ENCODE assay signal across 8 cellular contexts in the genomic region with DNA sequence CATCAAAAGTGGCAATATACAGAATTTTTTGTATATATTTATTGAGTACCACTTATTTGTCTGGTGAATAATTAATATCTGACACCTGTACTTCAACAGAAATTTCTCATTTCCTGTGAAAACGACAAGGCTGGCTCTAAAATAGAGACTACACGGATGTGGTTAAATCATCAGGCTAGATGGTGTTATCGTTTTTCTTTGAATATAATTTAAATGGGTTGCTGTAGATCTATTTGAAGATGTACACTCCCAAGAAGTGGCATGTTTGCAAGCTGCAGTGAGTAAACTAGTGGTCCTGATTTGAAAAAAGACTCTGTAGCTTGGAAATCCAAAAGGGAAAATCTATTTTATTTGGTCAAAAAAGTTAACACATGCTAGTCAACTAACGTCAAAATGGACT. TPM values are rescaled to one million over a fixed set of nuclear protein-coding genes. Genes with fewer than 3 reads are reported as not detected.
DNase-seq lines count a peak whose midpoint lies in the region; ATAC-seq and TF ChIP-seq lines count a peak whose summit lies in the region.

No MANE protein-coding gene starts in this region.

- TF ChIP-seq CTCF in Loucy (conservative IDR thresholded peaks at IDR 0.05; ENCODE audit: low read length), result no peak
- no peak for TF ChIP-seq CTCF in SK-N-SH (IDR thresholded peaks at IDR 0.05)
- TF ChIP-seq CTCF in lower leg skin (IDR thresholded peaks at IDR 0.05), result no peak

- peak in 6 of 9 donors; percentile 14 to 47 (median 32) for DNase-seq in naive thymus-derived CD4-positive, alpha-beta T cell
- DNase-seq in NCI-H2227 (lab: John Stamatoyannopoulos, UW; ENCODE audit: unreplicated experiment) (no peak), SK-N-SH (no peak), NCI-H1436 treated with DMSO at 0.1 percent for 48 hours (lab: John Stamatoyannopoulos, UW) (no peak), lower leg skin (ENCODE audit: low spot score in 2 of 2) (no peak)

- H3K27me3 Mint-ChIP-seq in naive thymus-derived CD4-positive, alpha-beta T cell, result no peaks in the 10 kb centered on the region

- peaks cover 6 to 35% (median 31%) of the 10 kb centered on the region in 5 donors for H3K36me3 Mint-ChIP-seq in naive thymus-derived CD4-positive, alpha-beta T cell

- H3K9ac ChIP-seq in Loucy (ENCODE audit: low read depth, low read length, poor library complexity, severe bottlenecking) (peak overlapping the region; percentile 68), SK-N-SH (no peak overlapping the region)

- peak overlapping the region; percentile 88 for H3K4me2 ChIP-seq in Loucy (ENCODE audit: low read depth, low read length, poor library complexity, severe bottlenecking)
- no peak overlapping the region for H3K4me2 ChIP-seq in SK-N-SH

- H3K4me3 Mint-ChIP-seq in naive thymus-derived CD4-positive, alpha-beta T cell, result peak overlapping the region in 8 of 10 donors; percentile 64 to 86 (median 78)

- H3K36me3 ChIP-seq in Loucy (ENCODE audit: insufficient read depth, low read length), result peaks cover 6% of the 10 kb centered on the region; the same call in 1 of the 2 replicates
- peaks cover 0 to 6% (median 0%) of the 10 kb centered on the region in 3 experiments for H3K36me3 ChIP-seq in naive thymus-derived CD4-positive, alpha-beta T cell (ENCODE audit: control insufficient read depth in 2 of 3, insufficient read depth in 3 of 3, low read length in 3 of 3)
- no peaks in the 10 kb centered on the region for H3K36me3 ChIP-seq in SK-N-SH (replicated peaks in 1 of 2; ENCODE audit: control insufficient read depth in 1 of 2, insufficient read depth in 2 of 2, low read length in 1 of 2)

- intact Hi-C loops in naive thymus-derived CD4-positive, alpha-beta T cell (cut with micrococcal nuclease), result loop anchor here (1.0 to 2.0 kb wide), 5 partner anchors 11 to 48 kb away; no protein-coding TSS in a partner anchor
- intact Hi-C loops in lower leg skin (cut with DNase I; ENCODE audit: low total_unique reads), result no loop called here

- WGBS in SK-N-SH (ENCODE audit: low lambda C conversion rate), result 7% methylated on average over 4 of the region's 4 CpGs
- WGBS in lower leg skin, 2 donors, result 60 to 64% methylated on average over 4 of the region's 4 CpGs

- H3F3A ChIP-seq in Loucy (ENCODE audit: low read depth), result no peaks in the 10 kb centered on the region
- H3F3A ChIP-seq in SK-N-SH (replicated peaks; ENCODE audit: insufficient read depth), result no peaks in the 10 kb centered on the region

- H3K4me1 ChIP-seq in Loucy (ENCODE audit: insufficient read depth, low read length, poor library complexity, severe bottlenecking) (peaks cover 60% of the 10 kb centered on the region), SK-N-SH (ENCODE audit: control insufficient read depth in 1 of 2, insufficient read depth in 2 of 2, low read depth in 1 of 2, low read length in 1 of 2) (no peaks in the 10 kb centered on the region)
- H3K4me1 ChIP-seq in naive thymus-derived CD4-positive, alpha-beta T cell (ENCODE audit: control insufficient read depth in 2 of 2, insufficient read depth in 2 of 2, low read length in 2 of 2), result peaks cover 26 to 34% of the 10 kb centered on the region in 2 donors

- POLR2A ChIA-PET in naive thymus-derived CD4-positive, alpha-beta T cell (lab: Charles Lee), result interaction anchor here (1.1 to 6.5 kb wide), 2 partner anchors 9 to 13 kb away, joined by 4 to 68 read pairs; a partner anchor contains a TSS
- POLR2A ChIA-PET in SK-N-SH (lab: Yijun Ruan, JAX), result no interaction called here

- H3K27me3 ChIP-seq in Loucy (ENCODE audit: insufficient read depth, low read length, poor library complexity, severe bottlenecking) (no peaks in the 10 kb centered on the region), SK-N-SH (ENCODE audit: insufficient read depth) (no peaks in the 10 kb centered on the region)
- H3K27me3 ChIP-seq in naive thymus-derived CD4-positive, alpha-beta T cell (ENCODE audit: control insufficient read depth in 2 of 2, insufficient read depth in 2 of 2, low read length in 2 of 2), result no peaks in the 10 kb centered on the region

- TF ChIP-seq RAD21 in SK-N-SH (IDR thresholded peaks at IDR 0.05; ENCODE audit: low read length), result no peak

- peaks cover 0 to 4% (median 0%) of the 10 kb centered on the region in 11 donors for H3K9me3 Mint-ChIP-seq in naive thymus-derived CD4-positive, alpha-beta T cell

- H3K9me3 ChIP-seq in Loucy (ENCODE audit: insufficient read depth, low read depth, low read length) (no peaks in the 10 kb centered on the region), SK-N-SH (no peaks in the 10 kb centered on the region)
- H3K9me3 ChIP-seq in naive thymus-derived CD4-positive, alpha-beta T cell (ENCODE audit: control insufficient read depth in 2 of 3, low read length in 3 of 3), result no peaks in the 10 kb centered on the region

- CTCF ChIA-PET in naive thymus-derived CD4-positive, alpha-beta T cell (lab: Charles Lee), result no interaction called here
- CTCF ChIA-PET in SK-N-SH (lab: Yijun Ruan, JAX), result no interaction called here

- H3K9me2 ChIP-seq in Loucy (replicated peaks; ENCODE audit: low read depth, low read length), result no peaks in the 10 kb centered on the region
- no peaks in the 10 kb centered on the region for H3K9me2 ChIP-seq in SK-N-SH

- ATAC-seq in GM18861 (IDR thresholded peaks at IDR 0.05; ENCODE audit: unreplicated experiment) (peak; percentile 55), HG02571 (IDR thresholded peaks at IDR 0.05; ENCODE audit: unreplicated experiment) (peak; percentile 44)
- ATAC-seq in naive thymus-derived CD4-positive, alpha-beta T cell, result peak; percentile 83

- H3K27ac ChIP-seq in naive thymus-derived CD4-positive, alpha-beta T cell (ENCODE audit: low read depth, low read length), result no peak overlapping the region
- H3K27ac ChIP-seq in SK-N-SH (ENCODE audit: low read depth in 2 of 2, low read length in 1 of 2), result no peak overlapping the region

- H4K20me1 ChIP-seq in Loucy (ENCODE audit: insufficient read depth, low read length, poor library complexity, severe bottlenecking) (no peaks in the 10 kb centered on the region), SK-N-SH (ENCODE audit: insufficient read depth) (no peaks in the 10 kb centered on the region)

- H3K4me3 ChIP-seq in Loucy (ENCODE audit: low read length, poor library complexity, severe bottlenecking), result peak overlapping the region; percentile 65
- H3K4me3 ChIP-seq in naive thymus-derived CD4-positive, alpha-beta T cell (ENCODE audit: low read length), result peak overlapping the region; percentile 10
- H3K4me3 ChIP-seq in SK-N-SH (ENCODE audit: low read depth in 2 of 2, low read length in 1 of 2), result no peak overlapping the region
- H3K4me3 ChIP-seq in lower leg skin (ENCODE audit: low read depth, poor library complexity, severe bottlenecking), result no peak overlapping the region

- no peak for TF ChIP-seq EP300 in SK-N-SH (IDR thresholded peaks at IDR 0.05; ENCODE audit: borderline replicate concordance in 1 of 2, low read depth in 1 of 2, low read length in 1 of 2)

- H2AFZ ChIP-seq in Loucy (ENCODE audit: low read length) (no peak overlapping the region), SK-N-SH (ENCODE audit: low read depth) (no peak overlapping the region)

- H3K79me2 ChIP-seq in Loucy (ENCODE audit: insufficient read depth, low read length) (peaks cover 83% of the 10 kb centered on the region), SK-N-SH (ENCODE audit: insufficient read depth) (no peaks in the 10 kb centered on the region)

- TF ChIP-seq POLR2A in lower leg skin (IDR thresholded peaks at IDR 0.05), result no peak

- peak overlapping the region; percentile 54 to 91 (median 77) for H3K27ac Mint-ChIP-seq in naive thymus-derived CD4-positive, alpha-beta T cell

- peaks cover 21 to 80% (median 68%) of the 10 kb centered on the region in 7 donors for H3K4me1 Mint-ChIP-seq in naive thymus-derived CD4-positive, alpha-beta T cell

TF ChIP-seq in SK-N-SH, 30 proteins besides CTCF, POLR2A, EP300 and RAD21 (continues in another document):
- TF ChIP-seq, protein P1, sequence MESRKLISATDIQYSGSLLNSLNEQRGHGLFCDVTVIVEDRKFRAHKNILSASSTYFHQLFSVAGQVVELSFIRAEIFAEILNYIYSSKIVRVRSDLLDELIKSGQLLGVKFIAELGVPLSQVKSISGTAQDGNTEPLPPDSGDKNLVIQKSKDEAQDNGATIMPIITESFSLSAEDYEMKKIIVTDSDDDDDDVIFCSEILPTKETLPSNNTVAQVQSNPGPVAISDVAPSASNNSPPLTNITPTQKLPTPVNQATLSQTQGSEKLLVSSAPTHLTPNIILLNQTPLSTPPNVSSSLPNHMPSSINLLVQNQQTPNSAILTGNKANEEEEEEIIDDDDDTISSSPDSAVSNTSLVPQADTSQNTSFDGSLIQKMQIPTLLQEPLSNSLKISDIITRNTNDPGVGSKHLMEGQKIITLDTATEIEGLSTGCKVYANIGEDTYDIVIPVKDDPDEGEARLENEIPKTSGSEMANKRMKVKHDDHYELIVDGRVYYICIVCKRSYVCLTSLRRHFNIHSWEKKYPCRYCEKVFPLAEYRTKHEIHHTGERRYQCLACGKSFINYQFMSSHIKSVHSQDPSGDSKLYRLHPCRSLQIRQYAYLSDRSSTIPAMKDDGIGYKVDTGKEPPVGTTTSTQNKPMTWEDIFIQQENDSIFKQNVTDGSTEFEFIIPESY (IDR thresholded peaks at IDR 0.05; ENCODE audit: borderline replicate concordance, low read depth), result no peak
- TF ChIP-seq FOXJ3 (CRISPR knock-in tag; IDR thresholded peaks at IDR 0.05), result no peak
- no peak for TF ChIP-seq TCF12 (IDR thresholded peaks at IDR 0.05)
- TF ChIP-seq JUND (IDR thresholded peaks at IDR 0.05), result no peak
- TF ChIP-seq EZH2phosphoT487 (IDR thresholded peaks at IDR 0.05; ENCODE audit: borderline replicate concordance, low read depth), result no peak
- no peak for TF ChIP-seq TEAD4 (IDR thresholded peaks at IDR 0.05; ENCODE audit: borderline replicate concordance, insufficient read depth)
- TF ChIP-seq NFIC (IDR thresholded peaks at IDR 0.05; ENCODE audit: borderline replicate concordance), result no peak
- TF ChIP-seq MXI1 (IDR thresholded peaks at IDR 0.05; ENCODE audit: low read depth, low read length), result no peak
- TF ChIP-seq, protein P2, sequence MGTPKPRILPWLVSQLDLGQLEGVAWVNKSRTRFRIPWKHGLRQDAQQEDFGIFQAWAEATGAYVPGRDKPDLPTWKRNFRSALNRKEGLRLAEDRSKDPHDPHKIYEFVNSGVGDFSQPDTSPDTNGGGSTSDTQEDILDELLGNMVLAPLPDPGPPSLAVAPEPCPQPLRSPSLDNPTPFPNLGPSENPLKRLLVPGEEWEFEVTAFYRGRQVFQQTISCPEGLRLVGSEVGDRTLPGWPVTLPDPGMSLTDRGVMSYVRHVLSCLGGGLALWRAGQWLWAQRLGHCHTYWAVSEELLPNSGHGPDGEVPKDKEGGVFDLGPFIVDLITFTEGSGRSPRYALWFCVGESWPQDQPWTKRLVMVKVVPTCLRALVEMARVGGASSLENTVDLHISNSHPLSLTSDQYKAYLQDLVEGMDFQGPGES (IDR thresholded peaks at IDR 0.05; ENCODE audit: low read depth, low read length), result no peak
- TF ChIP-seq GATA2 (CRISPR knock-in tag; IDR thresholded peaks at IDR 0.05), result no peak

RNA-seq across cellular contexts. Expression of a gene that starts 13.9 kb away (rescaled TPM):
- 10 to 100 TPM; 17.5 to 54.5 (median 23.4) TPM for total RNA-seq in naive thymus-derived CD4-positive, alpha-beta T cell
- polyA plus RNA-seq in naive thymus-derived CD4-positive, alpha-beta T cell, result 1 to 10 TPM; 5.8 to 6.7 TPM
- 0.02 TPM in 2 replicates for polyA plus RNA-seq in SK-N-SH (2012; rRNA removed)
- 0.01 and 0.03 TPM in 2 replicates for polyA plus RNA-seq in SK-N-SH (2012; cell fraction: cytosol; rRNA removed)
- polyA plus RNA-seq in SK-N-SH (2012; cell fraction: nucleus; rRNA removed), result 0.01 TPM in 1 of 2 replicates, not detected in the other
- 1 to 10 TPM in 2 of 4 donors, under 1 TPM in 2; 0.68 to 1.3 (median 0.91) TPM for total RNA-seq in lower leg skin

Comparison
In these comparisons a context has a peak if more than half of its experiments do, and no peak if none do; other contexts are left out.
1. H3K4me3 ChIP-seq: peak in Loucy (single experiment) and naive thymus-derived CD4-positive, alpha-beta T cell (single experiment); none in SK-N-SH (0 of 2) and lower leg skin (single experiment).
2. DNase-seq: peak in naive thymus-derived CD4-positive, alpha-beta T cell (6 of 9); none in NCI-H2227 (single experiment), SK-N-SH (single experiment), NCI-H1436 treated with DMSO at 0.1 percent for 48 hours (single experiment) and lower leg skin (0 of 2).
3. RNA of a gene that starts 13.9 kb away (total RNA-seq): 17.5 to 54.5 TPM in naive thymus-derived CD4-positive, alpha-beta T cell; 0.68 to 1.3 TPM in lower leg skin; every median in the first group is over 4 times any median in the second.
4. Peak in every context shown above with its lines, with median percentiles within 50 percentile points of each other: ATAC-seq.